In the genomic region with DNA sequence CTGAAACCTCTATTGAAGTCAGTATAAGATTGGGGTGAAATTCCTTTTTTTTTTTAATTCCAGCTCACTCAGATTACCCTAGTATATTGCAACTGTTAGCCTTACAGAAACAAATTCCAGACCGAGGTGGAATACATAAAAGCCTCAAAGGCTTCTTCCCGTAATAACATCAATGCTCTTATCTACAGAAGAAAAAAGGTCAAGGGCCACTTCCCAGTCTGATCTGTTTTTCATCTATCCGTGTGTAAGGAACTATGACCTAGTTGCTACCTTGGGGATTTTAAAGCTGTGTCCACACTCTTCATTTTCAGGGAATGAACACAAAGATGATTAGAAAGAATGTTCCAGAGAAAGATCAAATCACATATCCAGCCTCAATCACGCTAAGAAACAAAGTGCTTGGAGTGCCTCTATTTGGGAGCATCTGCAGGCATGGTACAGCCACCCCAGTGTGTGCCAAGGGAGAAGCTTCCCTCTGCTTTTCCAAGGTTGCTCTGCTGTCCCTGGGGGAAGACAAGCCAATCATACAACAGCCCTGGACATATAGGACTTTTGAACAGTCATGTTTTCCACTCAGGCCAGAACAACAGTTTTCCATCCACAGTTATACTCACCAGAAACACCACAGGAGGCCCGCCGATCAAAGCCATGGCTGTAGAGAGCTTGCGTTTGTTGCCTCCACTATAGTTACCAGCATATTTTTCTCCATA, we compare ENCODE assay signal across 25 cellular contexts. TPM values are rescaled to one million over a fixed set of nuclear protein-coding genes. Genes with fewer than 3 reads are reported as not detected.
"Had no signal": no experiment of that assay in that cellular context is flagged by ENCODE, and none has a peak within 500 bp of the region (broad histone marks: within the 10 kb centered on the region; RNA-seq: fewer than 3 reads in every experiment).

No MANE protein-coding gene starts in this region.

- H3K4me1 ChIP-seq: breast epithelium, pancreas, psoas muscle, right atrium auricular region, tibial artery had no signal

- H3K36me3 ChIP-seq: WERI-Rb-1 had no signal

- DNase-seq: activated CD4-positive, alpha-beta T cell treated with anti-CD3 and anti-CD28 coated beads for 1 hour; activated CD4-positive, alpha-beta T cell treated with anti-CD3 and anti-CD28 coated beads, Interleukin-2, amount 50 U/mL, for 1 hour; activated CD8-positive, alpha-beta T cell treated with anti-CD3 and anti-CD28 coated beads, Interleukin-2, amount 10 ng/mL, durations not matched to agents 7 days and 5 days; activated gamma-delta T cell treated with Interleukin-2 at 50 U/mL for 16 hours; cerebellar nuclear complex; heart left ventricle; kidney; mammary epithelial cell; midbrain; pancreas; psoas muscle; spleen; stimulated activated CD4-positive, alpha-beta T cell treated with anti-CD3 and anti-CD28 coated beads, Interleukin-4, amount 100 ng/mL, for 4 hours; stimulated activated naive CD8-positive, alpha-beta T cell treated with anti-CD3 and anti-CD28 coated beads, Interleukin-15, Interleukin-2, amounts not matched to agents 100 U/mL and 50 U/mL, for 24 hours; T-cell; tibial artery; WERI-Rb-1 had no signal

- H3K9me3 ChIP-seq: breast epithelium, heart left ventricle, neutrophil, pancreas, psoas muscle, right atrium auricular region, spleen, tibial artery had no signal

- H3K27me3 ChIP-seq: breast epithelium, heart left ventricle, neutrophil, pancreas, right atrium auricular region, spleen, tibial artery had no signal

- H3K27ac ChIP-seq: breast epithelium, coronary artery, epithelial cell of prostate, heart left ventricle, neutrophil, pancreas, psoas muscle, right atrium auricular region, spleen, tibial artery, WERI-Rb-1 had no signal

- ATAC-seq: activated CD8-positive, alpha-beta T cell treated with anti-CD3 and anti-CD28 coated beads, Interleukin-2, amount 10 ng/mL, durations not matched to agents 7 days and 5 days; natural killer cell treated with Interleukin-12 subunit alpha and Interleukin-12 subunit beta and Interleukin-15 and Interleukin-18, amount 100 ng/mL, for 72 hours; pancreas; psoas muscle; stimulated activated naive CD8-positive, alpha-beta T cell treated with anti-CD3 and anti-CD28 coated beads, Interleukin-15, Interleukin-2, amounts not matched to agents 100 U/mL and 50 U/mL, for 24 hours; T-cell had no signal

- FAIRE-seq: kidney, pancreas, TTC549, urothelium cell line had no signal

- H3K4me3 ChIP-seq: breast epithelium, coronary artery, heart left ventricle, pancreas, psoas muscle, right atrium auricular region, spleen, tibial artery had no signal

RNA-seq across cellular contexts. Expression of a gene that starts 23.5 kb away (rescaled TPM):
- total RNA-seq: natural killer cell treated with Interleukin-12 subunit alpha and Interleukin-12 subunit beta and Interleukin-15 and Interleukin-18, amount 100 ng/mL, for 72 hours had no signal
